13 cellular contexts compared by ENCODE assay signal in genomic region chr3:50318163-50318562, GRCh38. TPM values are rescaled to one million over a fixed set of nuclear protein-coding genes. Genes with fewer than 3 reads are reported as not detected.
DNase-seq lines count a peak whose midpoint lies in the region; ATAC-seq and TF ChIP-seq lines count a peak whose summit lies in the region.
"Had no signal": no experiment of that assay in that cellular context is flagged by ENCODE, and none has a peak within 500 bp of the region (broad histone marks: within the 10 kb centered on the region; RNA-seq: fewer than 3 reads in every experiment).

No MANE protein-coding gene starts in this region.

- peaks cover 29% of the 10 kb centered on the region for H3K79me2 ChIP-seq in Loucy (ENCODE audit: insufficient read depth, low read length)

- no peaks in the 10 kb centered on the region for H3K9me3 Mint-ChIP-seq in central memory CD8-positive, alpha-beta T cell
- H3K9me3 Mint-ChIP-seq: activated B cell treated with CpG ODN at 0.5 μM for 24 hours; activated naive CD4-positive, alpha-beta T cell treated with anti-CD3 and anti-CD28 coated beads, Interleukin-2, amount 10 ng/mL, durations not matched to agents 7 days and 5 days had no signal

- 75 to 81% methylated on average over 11 of the region's 11 CpGs for WGBS in lung, 2 donors
- 33 to 76% (median 70%) methylated on average over 5 to 11 of the region's 11 CpGs for WGBS in spleen, 5 donors

- H3K27ac ChIP-seq in lung (ENCODE audit: low read depth in 1 of 2, low read length in 1 of 2) (peak overlapping the region in 1 of 2 donors; percentile 77), spleen (peak overlapping the region in 7 of 8 donors; percentile 35 to 96 (median 93))

- ATAC-seq in central memory CD8-positive, alpha-beta T cell (replicated peaks; ENCODE audit: extremely low read depth, poor library complexity, severe bottlenecking): no peak
- ATAC-seq in lung (ENCODE audit: insufficient read depth, low FRiP score) (no peak), GM19463 (IDR thresholded peaks at IDR 0.05; ENCODE audit: unreplicated experiment) (no peak)

- no peak overlapping the region for H3K27ac Mint-ChIP-seq in central memory CD8-positive, alpha-beta T cell (ENCODE audit: low read depth)
- H3K27ac Mint-ChIP-seq: activated B cell treated with CpG ODN at 0.5 μM for 24 hours; activated naive CD4-positive, alpha-beta T cell treated with anti-CD3 and anti-CD28 coated beads, Interleukin-2, amount 10 ng/mL, durations not matched to agents 7 days and 5 days had no signal

- H2AFZ ChIP-seq in Loucy (ENCODE audit: low read length): no peak overlapping the region

- H4K20me1 ChIP-seq in Loucy (ENCODE audit: insufficient read depth, low read length, poor library complexity, severe bottlenecking): peaks cover 15% of the 10 kb centered on the region

- no peaks in the 10 kb centered on the region for H3F3A ChIP-seq in Loucy (ENCODE audit: low read depth)

- H3K4me3 ChIP-seq in Loucy (ENCODE audit: low read length, poor library complexity, severe bottlenecking) (no peak overlapping the region), lung (peak overlapping the region; percentile 89), spleen (peak overlapping the region; percentile 72 to 97 (median 90))

- H3K9me2 ChIP-seq in Loucy (replicated peaks; ENCODE audit: low read depth, low read length): no peaks in the 10 kb centered on the region

- H3K36me3 Mint-ChIP-seq in central memory CD8-positive, alpha-beta T cell (ENCODE audit: insufficient read depth): peaks cover 3% of the 10 kb centered on the region

- H3K9me3 ChIP-seq in Loucy (ENCODE audit: insufficient read depth, low read depth, low read length) (no peaks in the 10 kb centered on the region), lung (ENCODE audit: control insufficient read depth in 2 of 2, insufficient read depth in 1 of 2, low read length in 1 of 2) (no peaks in the 10 kb centered on the region), spleen (no peaks in the 10 kb centered on the region)

- H3K4me3 Mint-ChIP-seq in central memory CD8-positive, alpha-beta T cell: peak overlapping the region; percentile 20
- H3K4me3 Mint-ChIP-seq: activated B cell treated with CpG ODN at 0.5 μM for 24 hours; activated naive CD4-positive, alpha-beta T cell treated with anti-CD3 and anti-CD28 coated beads, Interleukin-2, amount 10 ng/mL, durations not matched to agents 7 days and 5 days had no signal

- no peak overlapping the region for H3K9ac ChIP-seq in Loucy (ENCODE audit: low read depth, low read length, poor library complexity, severe bottlenecking)

- peaks cover 42% of the 10 kb centered on the region for H3K4me1 Mint-ChIP-seq in central memory CD8-positive, alpha-beta T cell

- intact Hi-C loops in spleen (cut with DNase I; ENCODE audit: low total_unique reads): no loop called here

- H3K4me1 ChIP-seq in Loucy (ENCODE audit: insufficient read depth, low read length, poor library complexity, severe bottlenecking) (peaks cover 37% of the 10 kb centered on the region), lung (ENCODE audit: control insufficient read depth in 2 of 2, insufficient read depth in 2 of 2, low read length in 2 of 2) (peaks cover 0 to 54% of the 10 kb centered on the region in 2 donors), spleen (peaks cover 14 to 93% (median 69%) of the 10 kb centered on the region in 6 donors)

- no peaks in the 10 kb centered on the region for H3K27me3 Mint-ChIP-seq in central memory CD8-positive, alpha-beta T cell
- H3K27me3 Mint-ChIP-seq: activated B cell treated with CpG ODN at 0.5 μM for 24 hours; activated naive CD4-positive, alpha-beta T cell treated with anti-CD3 and anti-CD28 coated beads, Interleukin-2, amount 10 ng/mL, durations not matched to agents 7 days and 5 days had no signal

- H3K27me3 ChIP-seq in Loucy (ENCODE audit: insufficient read depth, low read length, poor library complexity, severe bottlenecking) (no peaks in the 10 kb centered on the region), lung (ENCODE audit: control insufficient read depth, insufficient read depth) (no peaks in the 10 kb centered on the region), spleen (replicated peaks in 1 of 7) (no peaks in the 10 kb centered on the region)

- TF ChIP-seq CTCF in Loucy (conservative IDR thresholded peaks at IDR 0.05; ENCODE audit: low read length) (no peak), lung (IDR thresholded peaks at IDR 0.05; ENCODE audit: control extremely low read depth, extremely low read depth) (no peak), spleen (IDR thresholded peaks at IDR 0.05 in 8 of 11, conservative IDR thresholded peaks at IDR 0.05 in 3 of 11) (no peak)

- TF ChIP-seq POLR2A in spleen (IDR thresholded peaks at IDR 0.05): no peak

- no peak for DNase-seq in central memory CD8-positive, alpha-beta T cell (ENCODE audit: low spot score in 2 of 2)
- DNase-seq in lung (ENCODE audit: low spot score): no peak
- DNase-seq in spleen: no peak
- no peak for DNase-seq in activated T-cell treated with anti-CD3 and anti-CD28 coated beads, Interleukin-2, amount 50 U/mL, for 1 hour
- no peak for DNase-seq in DMS53 (lab: John Stamatoyannopoulos, UW)
- DNase-seq: activated B cell treated with CpG ODN at 0.5 μM for 24 hours, C1 segment of cervical spinal cord, kidney glomerular epithelial cell, NCI-H1694 treated with DMSO at 0.1 percent for 48 hours, NCI-H526 had no signal

- H3K4me2 ChIP-seq in Loucy (ENCODE audit: low read depth, low read length, poor library complexity, severe bottlenecking): peak overlapping the region; percentile 95

- H3K36me3 ChIP-seq in Loucy (ENCODE audit: insufficient read depth, low read length): no peaks in the 10 kb centered on the region
- peaks cover 0 to 21% of the 10 kb centered on the region in 2 donors for H3K36me3 ChIP-seq in lung (ENCODE audit: control insufficient read depth in 2 of 2, insufficient read depth in 2 of 2, low read length in 2 of 2)
- H3K36me3 ChIP-seq in spleen: peaks cover 2 to 65% (median 25%) of the 10 kb centered on the region in 6 donors

RNA-seq across cellular contexts. Expression of gene HYAL2, which starts 4.4 kb away (rescaled TPM):
- 100 to 1,000 TPM in 1 of 2 donors, 10 to 100 TPM in 1; 94.3 to 218 TPM for total RNA-seq in lung
- 100 to 1,000 TPM; 193 to 208 TPM for polyA plus RNA-seq in lung
- 100 to 1,000 TPM; 192 to 746 (median 523) TPM for total RNA-seq in spleen
- polyA plus RNA-seq in spleen: 100 to 1,000 TPM; 108 to 155 (median 123) TPM

RNA-seq across cellular contexts. Expression of gene TUSC2, which starts 9.9 kb away (rescaled TPM):
- total RNA-seq in lung: 10 to 100 TPM; 11.1 to 33.4 TPM
- 10 to 100 TPM; 27.6 to 54.5 TPM for polyA plus RNA-seq in lung
- total RNA-seq in spleen: 10 to 100 TPM; 19.4 to 33.6 (median 24.4) TPM
- 10 to 100 TPM; 20.6 to 36.5 (median 34.4) TPM for polyA plus RNA-seq in spleen

RNA-seq across cellular contexts. Expression of gene HYAL1, which starts 14.8 kb away (rescaled TPM):
- total RNA-seq in lung (10 to 100 TPM in 1 of 2 donors, 1 to 10 TPM in 1; 1.6 to 51.2 TPM), spleen (100 to 1,000 TPM in 5 of 7 donors, 10 to 100 TPM in 2; 46.8 to 172 (median 122) TPM)
- polyA plus RNA-seq in lung (10 to 100 TPM; 24.6 to 27.8 TPM), spleen (10 to 100 TPM; 18.2 to 49.4 (median 46.6) TPM)

RNA-seq across cellular contexts. Expression of gene HYAL3, which starts 19.0 kb away (rescaled TPM):
- total RNA-seq in lung (1 to 10 TPM; 1.4 to 4.0 TPM), spleen (1 to 10 TPM in 6 of 7 donors, under 1 TPM in 1; 0.73 to 3.8 (median 2.7) TPM)
- polyA plus RNA-seq in lung (1 to 10 TPM; 2.5 to 4.9 TPM), spleen (1 to 10 TPM; 1.4 to 2.4 (median 2.1) TPM)

RNA-seq across cellular contexts. Expression of gene NAA80, which starts 19.0 kb away (rescaled TPM):
- total RNA-seq in lung: 10 to 100 TPM in 1 of 2 donors, 1 to 10 TPM in 1; 4.8 to 16.6 TPM
- polyA plus RNA-seq in lung: 10 to 100 TPM in 1 of 2 donors, 1 to 10 TPM in 1; 9.5 to 14.7 TPM
- 10 to 100 TPM in 6 of 7 donors, 1 to 10 TPM in 1; 7.8 to 15.1 (median 11.8) TPM for total RNA-seq in spleen
- polyA plus RNA-seq in spleen: 10 to 100 TPM; 12.4 to 15.5 (median 15.2) TPM
